15 cellular contexts compared by ENCODE assay signal in genomic region chr20:6718660-6719059, GRCh38. TPM values are rescaled to one million over a fixed set of nuclear protein-coding genes. Genes with fewer than 3 reads are reported as not detected.
DNase-seq lines count a peak whose midpoint lies in the region; ATAC-seq, FAIRE-seq and TF ChIP-seq lines count a peak whose summit lies in the region.
"Had no signal": no experiment of that assay in that cellular context is flagged by ENCODE, and none has a peak within 500 bp of the region (broad histone marks: within the 10 kb centered on the region; RNA-seq: fewer than 3 reads in every experiment).

No MANE protein-coding gene starts in this region.

- TF ChIP-seq CTCF in IMR-90 (conservative IDR thresholded peaks at IDR 0.05; ENCODE audit: low read depth, low read length) (no peak), keratinocyte (optimal IDR thresholded peaks at IDR 0.05 in 1 of 3, IDR thresholded peaks at IDR 0.05 in 1 of 3, conservative IDR thresholded peaks at IDR 0.05 in 1 of 3; ENCODE audit: extremely low read depth in 1 of 3, insufficient read depth in 2 of 3, low read length in 3 of 3) (no peak), CD14-positive monocyte (IDR thresholded peaks at IDR 0.05) (no peak)

- no peak overlapping the region for H2AK5ac ChIP-seq in IMR-90 (ENCODE audit: low read depth, low read length)

- no peak overlapping the region for H4K8ac ChIP-seq in IMR-90 (ENCODE audit: low read depth in 2 of 2, low read length in 2 of 2)

- H3K4me1 ChIP-seq in IMR-90 (ENCODE audit: control insufficient read depth, insufficient read depth, low read length) (no peaks in the 10 kb centered on the region), keratinocyte (ENCODE audit: control insufficient read depth, extremely low read depth, insufficient read depth, low read length) (peaks cover 17% of the 10 kb centered on the region)

- peaks cover 9 to 21% (median 10%) of the 10 kb centered on the region in 3 donors for H3K27me3 Mint-ChIP-seq in CD14-positive monocyte (ENCODE audit: low read depth in 3 of 3)
- H3K27me3 Mint-ChIP-seq: progenitor cell of endocrine pancreas had no signal

- H3K36me3 ChIP-seq in IMR-90 (ENCODE audit: control insufficient read depth, insufficient read depth, low read length) (no peaks in the 10 kb centered on the region), keratinocyte (ENCODE audit: control insufficient read depth in 2 of 2, extremely low read depth in 1 of 2, insufficient read depth in 2 of 2, low read length in 2 of 2) (no peaks in the 10 kb centered on the region)
- H3K36me3 ChIP-seq: cardiac muscle cell had no signal

- H3K9me3 ChIP-seq in IMR-90 (ENCODE audit: control insufficient read depth, insufficient read depth, low read length), result peaks cover 2% of the 10 kb centered on the region; the same call in 1 of the 2 replicates
- H3K9me3 ChIP-seq in keratinocyte (ENCODE audit: control insufficient read depth, low read depth, low read length), result peaks cover 5% of the 10 kb centered on the region

- no peak overlapping the region; the same call in 1 of the 2 replicates for H3K18ac ChIP-seq in IMR-90 (ENCODE audit: low read depth, low read length)

- in situ Hi-C loops in IMR-90 (cut with MboI; ENCODE audit: low sequenced_read_pairs), result no loop called here

- no peak overlapping the region for H2BK20ac ChIP-seq in IMR-90 (ENCODE audit: low read depth, low read length)

- ATAC-seq in IMR-90 (ENCODE audit: low read depth), result no peak
- no peak for ATAC-seq in HG02763 (IDR thresholded peaks at IDR 0.05; ENCODE audit: unreplicated experiment)
- ATAC-seq: Panc1 had no signal

- H3K9ac ChIP-seq in IMR-90 (ENCODE audit: low read depth, low read length), result no peak overlapping the region
- no peak overlapping the region for H3K9ac ChIP-seq in keratinocyte (ENCODE audit: control insufficient read depth, extremely low read depth, insufficient read depth, low read length)

- dilution Hi-C loops in IMR-90 (cut with HindIII; ENCODE audit: low sequenced_read_pairs, unreplicated experiment) (no loop called here), keratinocyte (cut with MboI; ENCODE audit: extremely low pct_ligation_motif_present, low sequenced_read_pairs) (no loop called here)

- H3K14ac ChIP-seq in IMR-90 (replicated peaks; ENCODE audit: low read depth, low read length), result no peak overlapping the region

- H3K56ac ChIP-seq in IMR-90 (ENCODE audit: extremely low read depth, insufficient read depth, low read length), result no peak overlapping the region

- no peaks in the 10 kb centered on the region for H3K79me2 ChIP-seq in keratinocyte (ENCODE audit: control insufficient read depth, insufficient read depth, low read length)

- BruUV-seq in IMR-90 (replicated peaks; lab: Mats Ljungman, UMichigan), result no TSS peak

- no peak overlapping the region for H3K23ac ChIP-seq in IMR-90 (ENCODE audit: low read depth, low read length)

- H3K36me3 Mint-ChIP-seq in CD14-positive monocyte, result no peaks in the 10 kb centered on the region

- H2BK5ac ChIP-seq in IMR-90 (ENCODE audit: low read depth, low read length, poor library complexity, severe bottlenecking), result no peak overlapping the region

- H3K27ac ChIP-seq in IMR-90 (ENCODE audit: insufficient read depth, low read length) (no peak overlapping the region), keratinocyte (ENCODE audit: control insufficient read depth, insufficient read depth, low read length) (peak overlapping the region; percentile 38)
- H3K27ac ChIP-seq: cardiac muscle cell had no signal

- H3K27ac Mint-ChIP-seq in CD14-positive monocyte, result peak overlapping the region in 1 of 7 donors; percentile 9
- H3K27ac Mint-ChIP-seq: progenitor cell of endocrine pancreas had no signal

- H3K9me1 ChIP-seq in IMR-90 (ENCODE audit: insufficient read depth, low read length) (no peaks in the 10 kb centered on the region), keratinocyte (ENCODE audit: control insufficient read depth, extremely low read depth, insufficient read depth, low read length) (no peaks in the 10 kb centered on the region)

- no peak for TF ChIP-seq RAD21 in IMR-90 (IDR thresholded peaks at IDR 0.05; ENCODE audit: low read length)

- POLR2A ChIA-PET in IMR-90 (lab: Charles Lee; ENCODE audit: unreplicated experiment), result no interaction called here

- H2AK9ac ChIP-seq in IMR-90 (replicated peaks; ENCODE audit: low read depth, low read length, poor library complexity), result no peak overlapping the region

- peak; percentile 90 for FAIRE-seq in keratinocyte (lab: Jason Lieb, UNC)

- H4K91ac ChIP-seq in IMR-90 (ENCODE audit: insufficient read depth, low read depth, low read length), result no peak overlapping the region

- peaks cover 0 to 12% (median 0%) of the 10 kb centered on the region in 7 donors for H3K9me3 Mint-ChIP-seq in CD14-positive monocyte

- no peaks in the 10 kb centered on the region for H3K79me1 ChIP-seq in IMR-90 (ENCODE audit: low read depth in 1 of 2, low read length in 2 of 2)

- H2BK120ac ChIP-seq in IMR-90 (ENCODE audit: low read depth, low read length), result no peak overlapping the region

- H4K5ac ChIP-seq in IMR-90 (ENCODE audit: low read depth, low read length), result no peak overlapping the region

- CTCF ChIA-PET in IMR-90 (lab: Yijun Ruan, JAX), result interaction anchor here (1.0 kb wide), 1 partner anchor 9 kb away, joined by 3 read pairs; no protein-coding TSS in a partner anchor

- no peaks in the 10 kb centered on the region for H4K20me1 ChIP-seq in IMR-90 (ENCODE audit: insufficient read depth, low read length)
- H4K20me1 ChIP-seq in keratinocyte (ENCODE audit: control insufficient read depth, extremely low read depth, insufficient read depth, low read length), result no peaks in the 10 kb centered on the region

- no peak overlapping the region for H3K4ac ChIP-seq in IMR-90 (ENCODE audit: low read depth, low read length)

- peak overlapping the region in 1 of 2 donors; percentile 32 for H3K4me3 Mint-ChIP-seq in CD14-positive monocyte

- peak overlapping the region; percentile 25 for H2AFZ ChIP-seq in IMR-90 (replicated peaks; ENCODE audit: low read length, poor library complexity)
- peak overlapping the region; percentile 46 for H2AFZ ChIP-seq in keratinocyte (ENCODE audit: control insufficient read depth, low read length)

- H3K27me3 ChIP-seq in IMR-90 (ENCODE audit: control insufficient read depth, insufficient read depth, low read length) (peaks cover 4% of the 10 kb centered on the region), keratinocyte (ENCODE audit: control insufficient read depth, extremely low read depth, insufficient read depth, low read length) (no peaks in the 10 kb centered on the region)
- H3K27me3 ChIP-seq: cardiac muscle cell had no signal

- intact Hi-C loops in IMR-90 (cut with micrococcal nuclease) (no loop called here), CD14-positive monocyte (cut with micrococcal nuclease) (no loop called here)

- H2BK15ac ChIP-seq in IMR-90 (ENCODE audit: low read depth, low read length), result no peak overlapping the region

- WGBS in IMR-90 (ENCODE audit: extremely low coverage in 2 of 2, insufficient read length in 1 of 2), 2 experiments, result no CpG with 5 or more reads among the region's 7 CpGs

- DNase-seq in CD1c-positive myeloid dendritic cell (ENCODE audit: extremely low spot score) (peak; percentile 62), IMR-90 (no peak), astrocyte of the hippocampus (ENCODE audit: low read depth, low spot score) (peak; percentile 16), keratinocyte (ENCODE audit: low read depth, low spot score) (peak; percentile 87), activated T-cell treated with anti-CD3 and anti-CD28 coated beads for 4 hours (no peak), CD14-positive monocyte (ENCODE audit: low spot score) (no peak), erythroblast (lab: John Stamatoyannopoulos, UW) (no peak)
- DNase-seq: hippocampal formation; NCI-H2171; stimulated activated CD8-positive, alpha-beta memory T cell treated with anti-CD3 and anti-CD28 coated beads, Interleukin-4, amount 100 ng/mL, for 48 hours; trophoblast cell had no signal

- no peak overlapping the region for H3K4me2 ChIP-seq in IMR-90 (ENCODE audit: low read depth, low read length)
- H3K4me2 ChIP-seq in keratinocyte (ENCODE audit: control insufficient read depth, extremely low read depth, insufficient read depth, low read depth, low read length), result no peak overlapping the region

- peaks cover 12% of the 10 kb centered on the region for H3K4me1 Mint-ChIP-seq in CD14-positive monocyte

- no peak for TF ChIP-seq POLR2A in IMR-90 (IDR thresholded peaks at IDR 0.05; ENCODE audit: low read depth, low read length)
- TF ChIP-seq POLR2A in erythroblast (IDR thresholded peaks at IDR 0.05; ENCODE audit: low read length), result no peak

- H3K4me3 ChIP-seq in IMR-90 (ENCODE audit: insufficient read depth, low read depth, low read length) (no peak overlapping the region), keratinocyte (ENCODE audit: control insufficient read depth in 2 of 3, extremely low read depth in 1 of 3, insufficient read depth in 2 of 3, low read depth in 1 of 3, low read length in 3 of 3) (no peak overlapping the region)
- H3K4me3 ChIP-seq: cardiac muscle cell had no signal

TF ChIP-seq in IMR-90, 13 proteins besides CTCF, POLR2A, EP300 and RAD21 (continues in another document):
- TF ChIP-seq FOS (IDR thresholded peaks at IDR 0.05; ENCODE audit: low read depth, low read length), result no peak
- peak; percentile 15; the same call in 1 of the 2 replicates for TF ChIP-seq BHLHE40 (IDR thresholded peaks at IDR 0.05; ENCODE audit: low read depth, low read length)
- TF ChIP-seq MAFK (IDR thresholded peaks at IDR 0.05; ENCODE audit: low read depth, low read length), result no peak
- no peak for TF ChIP-seq NFE2L2 (IDR thresholded peaks at IDR 0.05; ENCODE audit: low read depth, low read length)
- no peak for TF ChIP-seq RCOR1 (IDR thresholded peaks at IDR 0.05; ENCODE audit: insufficient replicate concordance, low read length)

RNA-seq across cellular contexts. Expression of gene BMP2, which starts 48.8 kb away (rescaled TPM):
- total RNA-seq in IMR-90 (2012; rRNA removed), result 0.18 and 0.28 TPM in 2 replicates
- polyA plus RNA-seq in IMR-90 (2012; rRNA removed) (0.21 and 0.29 TPM in 2 replicates), keratinocyte (3.4 to 5.0 TPM (median 3.6 TPM) in 3 replicates), CD14-positive monocyte (not detected)
- 0.16 and 0.26 TPM in 2 replicates for polyA plus RNA-seq in IMR-90 (2012; cell fraction: cytosol; rRNA removed)
- 0.18 and 0.33 TPM in 2 replicates for polyA plus RNA-seq in IMR-90 (2012; cell fraction: nucleus; rRNA removed; ENCODE audit: low replicate concordance)
- 3.2 TPM for polyA plus RNA-seq in keratinocyte (2011; ENCODE audit: low read depth)
- 2.8 and 3.6 TPM in 2 replicates for polyA plus RNA-seq in keratinocyte (2011; cell fraction: cytosol; rRNA removed)
- polyA plus RNA-seq in keratinocyte (2011; cell fraction: nucleus; rRNA removed), result 6.9 and 7.1 TPM in 2 replicates
- 5.1 and 10.6 TPM in 2 replicates for polyA plus RNA-seq in keratinocyte (2012; ENCODE audit: low replicate concordance)
- polyA minus RNA-seq in keratinocyte, result 2.7 to 3.9 TPM (median 3.7 TPM) in 3 replicates
- polyA minus RNA-seq in keratinocyte (2011; cell fraction: cytosol; rRNA and poly(A)+ RNA removed), result 6.3 TPM
- polyA minus RNA-seq in keratinocyte (2011; cell fraction: nucleus; rRNA and poly(A)+ RNA removed), result 7.6 and 10.5 TPM in 2 replicates

Comparison
In these comparisons a context has a peak if more than half of its experiments do, and no peak if none do; other contexts are left out.
1. DNase-seq: peak in CD1c-positive myeloid dendritic cell (single experiment), astrocyte of the hippocampus (single experiment) and keratinocyte (single experiment); none in IMR-90 (single experiment), activated T-cell treated with anti-CD3 and anti-CD28 coated beads for 4 hours (single experiment), CD14-positive monocyte (single experiment) and erythroblast (0 of 2).